Comparison of ENCODE assay signal across 8 cellular contexts in the genomic region with DNA sequence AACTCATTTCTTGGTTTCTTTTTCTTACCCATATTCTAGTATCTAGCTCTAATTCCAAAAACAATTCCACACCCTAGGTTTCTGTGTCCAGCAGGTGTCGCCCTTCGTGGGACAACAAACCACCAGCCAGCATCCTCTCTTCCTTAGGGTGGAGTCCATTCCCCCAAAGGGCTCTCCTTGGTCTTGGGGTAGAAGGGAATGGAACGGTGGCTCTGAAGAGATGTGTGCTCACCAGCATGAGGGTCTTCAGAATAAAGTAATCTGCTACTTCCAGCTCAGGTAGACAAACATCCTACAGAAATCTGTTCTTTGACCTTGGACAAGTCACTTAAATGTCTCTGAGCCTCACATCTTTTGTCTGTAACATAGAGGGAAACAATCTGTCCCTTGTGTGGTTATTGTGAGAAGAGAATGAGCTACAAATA. TPM values are rescaled to one million over a fixed set of nuclear protein-coding genes. Genes with fewer than 3 reads are reported as not detected.
DNase-seq lines count a peak whose midpoint lies in the region; ATAC-seq, FAIRE-seq and TF ChIP-seq lines count a peak whose summit lies in the region.

No MANE protein-coding gene starts in this region.

- DNase-seq in COLO668 (lab: John Stamatoyannopoulos, UW; ENCODE audit: unreplicated experiment) (peak; percentile 55), HT1080 (ENCODE audit: low read depth) (peak; percentile 60), RCC 7860 (ENCODE audit: low spot score) (peak; percentile 26), activated T-helper 1 cell treated with Interleukin-2 at 50 U/mL for 16 hours (ENCODE audit: low read depth) (peak; percentile 61), fibroblast of the aortic adventitia (ENCODE audit: low read depth) (peak; percentile 85), suprapubic skin (ENCODE audit: low spot score in 2 of 2) (peak in 1 of 2 donors; percentile 82)

- no peak for ATAC-seq in HG03442 (IDR thresholded peaks at IDR 0.05; ENCODE audit: unreplicated experiment)

- no peak for FAIRE-seq in RCC 7860 (lab: Jason Lieb, UNC)

- H3K36me3 ChIP-seq in neutrophil (no peaks in the 10 kb centered on the region), suprapubic skin (no peaks in the 10 kb centered on the region)

- no peaks in the 10 kb centered on the region for H3K27me3 ChIP-seq in neutrophil
- no peaks in the 10 kb centered on the region for H3K27me3 ChIP-seq in suprapubic skin

- no peak for TF ChIP-seq POLR2A in suprapubic skin (IDR thresholded peaks at IDR 0.05)

- TF ChIP-seq CTCF in fibroblast of the aortic adventitia (IDR thresholded peaks at IDR 0.05; ENCODE audit: insufficient read depth, low read length) = peak; percentile 79
- peak; percentile 71 for TF ChIP-seq CTCF in neutrophil (IDR thresholded peaks at IDR 0.05)
- TF ChIP-seq CTCF in suprapubic skin (IDR thresholded peaks at IDR 0.05) = peak; percentile 75 to 92

- 0% methylated on average over 3 of the region's 3 CpGs for WGBS in suprapubic skin

- TF ChIP-seq EP300 in suprapubic skin (IDR thresholded peaks at IDR 0.05) = no peak

- H3K9me3 ChIP-seq in neutrophil = no peaks in the 10 kb centered on the region
- H3K9me3 ChIP-seq in suprapubic skin = no peaks in the 10 kb centered on the region

- H3K4me3 ChIP-seq in fibroblast of the aortic adventitia (ENCODE audit: low read depth, low read length) (no peak overlapping the region), neutrophil (ENCODE audit: low read depth in 1 of 2, low read length in 1 of 2) (no peak overlapping the region), suprapubic skin (no peak overlapping the region)

- no peak overlapping the region for H3K27ac ChIP-seq in neutrophil
- H3K27ac ChIP-seq in suprapubic skin = no peak overlapping the region

- H3K4me1 ChIP-seq in neutrophil (ENCODE audit: control insufficient read depth in 1 of 2, insufficient read depth in 1 of 2, low read depth in 1 of 2, low read length in 1 of 2) (peaks cover 48% of the 10 kb centered on the region in 2 experiments), suprapubic skin (peaks cover 4% of the 10 kb centered on the region)

RNA-seq across cellular contexts. Expression of a gene that starts 7.2 kb away (rescaled TPM):
- total RNA-seq in HT1080 (2014; rRNA removed; shearing (Covaris generic)) = 0.07 and 0.16 TPM in 2 replicates
- polyA plus RNA-seq in HT1080 (2015; cell fraction: cytosol; rRNA removed) = 0.76 and 1.2 TPM in 2 replicates
- polyA plus RNA-seq in HT1080 (2015; cell fraction: nucleus; rRNA removed) = 2.1 and 2.7 TPM in 2 replicates
- total RNA-seq in fibroblast of the aortic adventitia (ENCODE audit: low replicate concordance) (0.09 TPM in 1 of 2 replicates, not detected in the other), suprapubic skin (10 to 100 TPM; 15.0 to 30.2 (median 18.1) TPM)

RNA-seq across cellular contexts. Expression of a gene that starts 19.2 kb away (rescaled TPM):
- total RNA-seq in HT1080 (2014; rRNA removed; shearing (Covaris generic)) = 3.4 and 3.9 TPM in 2 replicates
- 8.5 and 9.1 TPM in 2 replicates for polyA plus RNA-seq in HT1080 (2015; cell fraction: cytosol; rRNA removed)
- polyA plus RNA-seq in HT1080 (2015; cell fraction: nucleus; rRNA removed) = 16.5 and 18.1 TPM in 2 replicates
- total RNA-seq in fibroblast of the aortic adventitia (ENCODE audit: low replicate concordance) (1.6 and 2.1 TPM in 2 replicates), suprapubic skin (10 to 100 TPM; 18.3 to 57.0 (median 24.2) TPM)

RNA-seq across cellular contexts. Expression of a gene that starts 34.7 kb away (rescaled TPM):
- 119 and 125 TPM in 2 replicates for total RNA-seq in HT1080 (2014; rRNA removed; shearing (Covaris generic))
- 129 TPM in 2 replicates for polyA plus RNA-seq in HT1080 (2015; cell fraction: cytosol; rRNA removed)
- polyA plus RNA-seq in HT1080 (2015; cell fraction: nucleus; rRNA removed) = 356 and 358 TPM in 2 replicates
- total RNA-seq in fibroblast of the aortic adventitia (ENCODE audit: low replicate concordance) = 145 and 157 TPM in 2 replicates
- 100 to 1,000 TPM; 145 to 246 (median 197) TPM for total RNA-seq in suprapubic skin

Comparison
In these comparisons a context has a peak if more than half of its experiments do, and no peak if none do; other contexts are left out.
1. RNA of a gene that starts 7.2 kb away (total RNA-seq): 15.0 to 30.2 TPM in suprapubic skin; 0.07 to 0.16 TPM in HT1080 and 0.09 TPM in fibroblast of the aortic adventitia; every median in the first group is over 10 times any median in the second.
2. Peak in every context shown above with its lines, with median percentiles within 50 percentile points of each other: CTCF ChIP-seq.